9 cellular contexts compared by ENCODE assay signal in genomic region chr3:58470363-58471024, GRCh38. TPM values are rescaled to one million over a fixed set of nuclear protein-coding genes. Genes with fewer than 3 reads are reported as not detected.
A peak's percentile ranks its signal among the peaks of the same experiment; 100 is the strongest.
DNase-seq lines count a peak whose midpoint lies in the region; ATAC-seq and TF ChIP-seq lines count a peak whose summit lies in the region.
"Had no signal": no experiment of that assay in that cellular context is flagged by ENCODE, and none has a peak within 500 bp of the region (broad histone marks: within the 10 kb centered on the region; RNA-seq: fewer than 3 reads in every experiment).

No MANE protein-coding gene starts in this region.

- ATAC-seq in RWPE2 (ENCODE audit: low read depth) (no peak), HG02884 (IDR thresholded peaks at IDR 0.05; ENCODE audit: unreplicated experiment) (no peak), GM18868 (IDR thresholded peaks at IDR 0.05; ENCODE audit: unreplicated experiment) (no peak)

- H3K4me2 ChIP-seq in skeletal muscle satellite cell (ENCODE audit: low read length), result peak overlapping the region; percentile 43

- no peaks in the 10 kb centered on the region for H3K27me3 ChIP-seq in RWPE2 (ENCODE audit: insufficient read depth, poor library complexity, severe bottlenecking)
- no peaks in the 10 kb centered on the region for H3K27me3 ChIP-seq in skeletal muscle satellite cell (ENCODE audit: control insufficient read depth, insufficient read depth, low read length)

- peaks cover 18% of the 10 kb centered on the region for H3K4me1 ChIP-seq in RWPE2 (ENCODE audit: insufficient read depth, poor library complexity, severe bottlenecking)
- peaks cover 27% of the 10 kb centered on the region for H3K4me1 ChIP-seq in skeletal muscle satellite cell (ENCODE audit: control insufficient read depth, insufficient read depth, low read length)

- H3K4me1 Mint-ChIP-seq in T-helper 2 cell treated with Interferon-gamma antibody and Interleukin-4, amounts not matched to agents 5 μg/mL and 100 μg/mL, for 36 hours (ENCODE audit: low read depth), result peaks cover 45% of the 10 kb centered on the region
- peaks cover 42 to 49% of the 10 kb centered on the region in 2 donors for H3K4me1 Mint-ChIP-seq in immature natural killer cell

- H3K9me3 ChIP-seq in RWPE2 (ENCODE audit: severe bottlenecking) (no peaks in the 10 kb centered on the region), skeletal muscle satellite cell (replicated peaks; ENCODE audit: low read length) (no peaks in the 10 kb centered on the region)

- peak overlapping the region; percentile 83 for H3K27ac Mint-ChIP-seq in T-helper 2 cell treated with Interferon-gamma antibody and Interleukin-4, amounts not matched to agents 5 μg/mL and 100 μg/mL, for 36 hours
- peak overlapping the region in 5 of 6 donors; percentile 74 to 91 (median 85) for H3K27ac Mint-ChIP-seq in immature natural killer cell
- H3K27ac Mint-ChIP-seq: IgD-negative memory B cell had no signal

- no peaks in the 10 kb centered on the region for H3K9me3 Mint-ChIP-seq in T-helper 2 cell treated with Interferon-gamma antibody and Interleukin-4, amounts not matched to agents 5 μg/mL and 100 μg/mL, for 36 hours
- H3K9me3 Mint-ChIP-seq in immature natural killer cell, result no peaks in the 10 kb centered on the region
- H3K9me3 Mint-ChIP-seq: IgD-negative memory B cell had no signal

- no peaks in the 10 kb centered on the region for H3K27me3 Mint-ChIP-seq in T-helper 2 cell treated with Interferon-gamma antibody and Interleukin-4, amounts not matched to agents 5 μg/mL and 100 μg/mL, for 36 hours (ENCODE audit: low read depth)
- H3K27me3 Mint-ChIP-seq in immature natural killer cell (ENCODE audit: low read depth in 3 of 3), result peaks cover 2 to 5% (median 3%) of the 10 kb centered on the region in 3 donors
- H3K27me3 Mint-ChIP-seq: IgD-negative memory B cell had no signal

- no peak for DNase-seq in T-helper 2 cell treated with Interferon-gamma antibody and Interleukin-4, amounts not matched to agents 5 μg/mL and 100 μg/mL, for 36 hours (ENCODE audit: low spot score)
- DNase-seq in T-helper 2 cell (no peak), RWPE2 (ENCODE audit: low spot score) (no peak), immature natural killer cell (no peak)
- no peak for DNase-seq in activated CD4-positive, CD25-positive, alpha-beta regulatory T cell (lab: John Stamatoyannopoulos, UW)

- no peak for TF ChIP-seq CTCF in RWPE2 (IDR thresholded peaks at IDR 0.05; ENCODE audit: poor library complexity, severe bottlenecking)

- H3K36me3 ChIP-seq in RWPE2 (ENCODE audit: low read depth), result no peaks in the 10 kb centered on the region
- no peaks in the 10 kb centered on the region for H3K36me3 ChIP-seq in skeletal muscle satellite cell (ENCODE audit: insufficient read depth, low read length)

- H3K4me3 ChIP-seq in RWPE2 (ENCODE audit: severe bottlenecking), result no peak overlapping the region
- no peak overlapping the region for H3K4me3 ChIP-seq in skeletal muscle satellite cell (ENCODE audit: low read length)

- no peaks in the 10 kb centered on the region for H3K36me3 Mint-ChIP-seq in T-helper 2 cell treated with Interferon-gamma antibody and Interleukin-4, amounts not matched to agents 5 μg/mL and 100 μg/mL, for 36 hours (ENCODE audit: low read depth)
- no peaks in the 10 kb centered on the region for H3K36me3 Mint-ChIP-seq in immature natural killer cell

- H3K4me3 Mint-ChIP-seq in T-helper 2 cell treated with Interferon-gamma antibody and Interleukin-4, amounts not matched to agents 5 μg/mL and 100 μg/mL, for 36 hours, result peak overlapping the region; percentile 59
- H3K4me3 Mint-ChIP-seq in immature natural killer cell, result peak overlapping the region; percentile 47 to 74 (median 71)

- H3K9ac ChIP-seq in skeletal muscle satellite cell (ENCODE audit: low read depth, low read length), result no peak overlapping the region

- peak overlapping the region; percentile 53 for H3K27ac ChIP-seq in RWPE2 (ENCODE audit: poor library complexity, severe bottlenecking)

RNA-seq across cellular contexts. Expression of gene KCTD6, which starts 21.4 kb away (rescaled TPM):
- polyA plus RNA-seq in immature natural killer cell, result 10 to 100 TPM in 2 of 3 donors, 1 to 10 TPM in 1; 8.3 to 12.9 (median 12.4) TPM
- 6.3 and 6.8 TPM in 2 replicates for total RNA-seq in skeletal muscle satellite cell (2012; rRNA removed)

RNA-seq across cellular contexts. Expression of gene PDHB, which starts 36.9 kb away (rescaled TPM):
- polyA plus RNA-seq in immature natural killer cell, result 100 to 1,000 TPM; 101 to 248 (median 113) TPM
- total RNA-seq in skeletal muscle satellite cell (2012; rRNA removed), result 48.9 and 62.9 TPM in 2 replicates
